Comparison of ENCODE assay signal across 15 cellular contexts in the genomic region with DNA sequence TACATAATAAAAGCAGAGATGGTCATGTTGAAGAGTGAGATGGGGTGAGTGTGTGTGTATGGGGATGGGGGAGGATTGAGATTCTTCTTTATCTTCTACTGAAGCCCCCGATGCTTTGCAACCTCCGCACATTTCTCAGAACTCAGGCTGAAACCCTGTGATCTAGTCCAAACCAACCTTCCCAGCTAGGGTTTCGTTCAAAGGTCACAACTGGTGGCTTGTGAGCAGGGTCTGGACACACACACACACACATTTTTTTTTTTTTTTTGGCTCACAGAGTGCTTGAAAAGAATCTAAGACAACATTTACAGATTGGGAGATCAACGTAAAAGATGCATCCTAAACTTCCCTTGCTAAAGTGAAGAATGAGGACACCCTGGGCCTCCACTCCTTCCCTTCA.
"Had no signal": no experiment of that assay in that cellular context is flagged by ENCODE, and none has a peak within 500 bp of the region (broad histone marks: within the 10 kb centered on the region; RNA-seq: fewer than 3 reads in every experiment).

No MANE protein-coding gene starts in this region.

- H3K27ac ChIP-seq: PC-9, RWPE1, SJCRH30, SK-N-MC had no signal

- H3K9me3 ChIP-seq: SJCRH30 had no signal

- DNase-seq: MM.1S, MV-4-11, NCI-H1417 treated with DMSO at 0.1 percent for 48 hours, NCI-H1694 treated with DMSO at 0.1 percent for 48 hours, NCI-H187 treated with DMSO at 0.1 percent for 48 hours, NCI-H2029, NCI-H2227 treated with DMSO at 0.1 percent for 48 hours, NCI-H345, NCI-H510A treated with DMSO at 0.1 percent for 48 hours, NCI-H774, PC-9, SIG-M5 had no signal

- H3K27me3 ChIP-seq: SJCRH30 had no signal

- H3K4me2 ChIP-seq: PC-9 had no signal

- H3K36me3 ChIP-seq: SJCRH30 had no signal

- H2AFZ ChIP-seq: PC-9 had no signal

- H3K4me3 ChIP-seq: PC-9, SJCRH30, SK-N-MC had no signal

- H3K4me1 ChIP-seq: SJCRH30 had no signal
